Comparison of ENCODE assay signal across 17 cellular contexts in genomic region chr6:167707686-167708500, GRCh38.
"Had no signal": no experiment of that assay in that cellular context is flagged by ENCODE, and none has a peak within 500 bp of the region (broad histone marks: within the 10 kb centered on the region; RNA-seq: fewer than 3 reads in every experiment).

No MANE protein-coding gene starts in this region.

- H3K4me2 ChIP-seq: smooth muscle cell had no signal

- H3K36me3 ChIP-seq: prostate gland, stomach, upper lobe of left lung had no signal

- H3K27me3 ChIP-seq: testis, upper lobe of left lung had no signal

- H3K9me3 Mint-ChIP-seq: activated naive CD4-positive, alpha-beta T cell treated with anti-CD3 and anti-CD28 coated beads for 36 hours had no signal

- DNase-seq: activated CD4-positive, alpha-beta T cell treated with anti-CD3 and anti-CD28 coated beads, Interleukin-2, amount 50 U/mL, for 1 hour; activated naive CD4-positive, alpha-beta T cell treated with anti-CD3 and anti-CD28 coated beads for 36 hours; activated T-cell treated with anti-CD3 and anti-CD28 coated beads for 4 hours; hippocampal formation; mucosa of descending colon; naive thymus-derived CD8-positive, alpha-beta T cell; occipital lobe; right cardiac atrium; stomach; SW 1271; testis had no signal

- H3K4me1 ChIP-seq: prostate gland, testis had no signal

- FAIRE-seq: endometrium had no signal

- H3K36me3 Mint-ChIP-seq: naive thymus-derived CD8-positive, alpha-beta T cell had no signal

- H3K27ac Mint-ChIP-seq: activated naive CD4-positive, alpha-beta T cell treated with anti-CD3 and anti-CD28 coated beads for 36 hours had no signal

- H3K9me3 ChIP-seq: mucosa of descending colon, prostate gland, stomach, testis, upper lobe of left lung had no signal

- ATAC-seq: activated CD4-positive, CD25-positive, alpha-beta regulatory T cell treated with anti-CD3 and anti-CD28 coated beads, Interleukin-2, amount 50 U/mL, for 24 hours; esophagus mucosa; mucosa of descending colon; naive thymus-derived CD8-positive, alpha-beta T cell; right cardiac atrium had no signal

- H3K27ac ChIP-seq: prostate gland, stomach, testis, upper lobe of left lung had no signal

- H3K4me3 ChIP-seq: mucosa of descending colon, prostate gland, smooth muscle cell, stomach, testis, upper lobe of left lung had no signal

- H3K4me3 Mint-ChIP-seq: activated naive CD4-positive, alpha-beta T cell treated with anti-CD3 and anti-CD28 coated beads for 36 hours had no signal
